3 cellular contexts compared by ENCODE assay signal in genomic region chr2:230719340-230719739, GRCh38.
TF ChIP-seq lines count a peak whose summit lies in the region.

No MANE protein-coding gene starts in this region.

TF ChIP-seq in SK-N-SH treated with all-trans-retinoic acid at 6 μM for 48 hours, 23 proteins besides CTCF, POLR2A, EP300 and RAD21 (continued from another document):
- no peak for TF ChIP-seq CSRNP3 (CRISPR knock-in tag; IDR thresholded peaks at IDR 0.05)
- TF ChIP-seq ZNF70 (CRISPR knock-in tag; IDR thresholded peaks at IDR 0.05): no peak
- TF ChIP-seq RARB (CRISPR knock-in tag; IDR thresholded peaks at IDR 0.05): no peak
- TF ChIP-seq ARNTL (CRISPR knock-in tag; IDR thresholded peaks at IDR 0.05; ENCODE audit: borderline replicate concordance, low read depth): no peak
- no peak for TF ChIP-seq ZFP30 (CRISPR knock-in tag; IDR thresholded peaks at IDR 0.05)
- no peak for TF ChIP-seq ZFP3 (CRISPR knock-in tag; IDR thresholded peaks at IDR 0.05)
- TF ChIP-seq POU6F1 (CRISPR knock-in tag; IDR thresholded peaks at IDR 0.05; ENCODE audit: borderline replicate concordance, low read depth): no peak
- no peak for TF ChIP-seq CREB5 (CRISPR knock-in tag; IDR thresholded peaks at IDR 0.05; ENCODE audit: low read depth)
- no peak for TF ChIP-seq ZNF8 (CRISPR knock-in tag; IDR thresholded peaks at IDR 0.05)
- no peak for TF ChIP-seq CSDC2 (CRISPR knock-in tag; IDR thresholded peaks at IDR 0.05)
- no peak for TF ChIP-seq ISL1 (CRISPR knock-in tag; IDR thresholded peaks at IDR 0.05)

TF ChIP-seq in SK-N-SH, 30 proteins besides CTCF, POLR2A, EP300 and RAD21 (continued from another document):
- TF ChIP-seq PBX3 (IDR thresholded peaks at IDR 0.05): no peak
- no peak for TF ChIP-seq GABPA (IDR thresholded peaks at IDR 0.05; ENCODE audit: low read depth)
- TF ChIP-seq CHD2 (IDR thresholded peaks at IDR 0.05; ENCODE audit: low read length, partially characterized antibody): no peak
- no peak for TF ChIP-seq RCOR1 (IDR thresholded peaks at IDR 0.05; ENCODE audit: low read length)
- no peak for TF ChIP-seq NFIC (IDR thresholded peaks at IDR 0.05; ENCODE audit: borderline replicate concordance)

TF ChIP-seq in WTC11, 78 proteins besides CTCF, POLR2A, EP300 and RAD21 (continued from another document):
- TF ChIP-seq ZBTB43 (CRISPR knock-in tag; IDR thresholded peaks at IDR 0.05) (no peak), FOXP4 (CRISPR knock-in tag; IDR thresholded peaks at IDR 0.05) (no peak), ZNF121 (CRISPR knock-in tag; IDR thresholded peaks at IDR 0.05) (no peak), ATF1 (CRISPR knock-in tag; IDR thresholded peaks at IDR 0.05) (no peak), FOXP1 (CRISPR knock-in tag; IDR thresholded peaks at IDR 0.05; ENCODE audit: borderline replicate concordance) (no peak), PRDM15 (CRISPR knock-in tag; IDR thresholded peaks at IDR 0.05) (no peak), ELF4 (CRISPR knock-in tag; IDR thresholded peaks at IDR 0.05; ENCODE audit: low read depth) (no peak), IRF2 (CRISPR knock-in tag; IDR thresholded peaks at IDR 0.05; ENCODE audit: borderline replicate concordance, low read depth) (no peak), FOXJ3 (CRISPR knock-in tag; IDR thresholded peaks at IDR 0.05; ENCODE audit: borderline replicate concordance) (no peak), NR3C1 (CRISPR knock-in tag; conservative IDR thresholded peaks at IDR 0.05; ENCODE audit: low read depth) (no peak)
